In genomic region chr17:48612456-48612853, GRCh38 we compare ENCODE assay signal across 9 cellular contexts. TPM values are rescaled to one million over a fixed set of nuclear protein-coding genes. Genes with fewer than 3 reads are reported as not detected.
DNase-seq lines count a peak whose midpoint lies in the region; ATAC-seq and TF ChIP-seq lines count a peak whose summit lies in the region.
"Had no signal": no experiment of that assay in that cellular context is flagged by ENCODE, and none has a peak within 500 bp of the region (broad histone marks: within the 10 kb centered on the region; RNA-seq: fewer than 3 reads in every experiment).

No MANE protein-coding gene starts in this region.

- H3K27ac ChIP-seq in ascending aorta, result peak overlapping the region; percentile 77 to 92

- H3K4me3 Mint-ChIP-seq in nephron progenitor cell, result peak overlapping the region; percentile 99

- H3K4me1 Mint-ChIP-seq in nephron progenitor cell, result peaks cover 50% of the 10 kb centered on the region

- H3K36me3 ChIP-seq in ascending aorta, result no peaks in the 10 kb centered on the region

- H3K27me3 ChIP-seq in ascending aorta, result peaks cover 19% of the 10 kb centered on the region

- no peaks in the 10 kb centered on the region for H3K9me3 ChIP-seq in ascending aorta

- H3K4me3 ChIP-seq in Jurkat, Clone E6-1 (ENCODE audit: low read length), result peak overlapping the region; percentile 51
- peak overlapping the region; percentile 69 to 86 for H3K4me3 ChIP-seq in ascending aorta

- peaks cover 9% of the 10 kb centered on the region for H3K27me3 Mint-ChIP-seq in nephron progenitor cell (ENCODE audit: low read depth, poor library complexity)

- TF ChIP-seq CTCF in ascending aorta (IDR thresholded peaks at IDR 0.05), result no peak
- TF ChIP-seq CTCF in nephron progenitor cell (IDR thresholded peaks at IDR 0.05), result no peak

- intact Hi-C loops in ascending aorta (cut with DNase I), result loop anchor here (5.0 kb wide), 1 partner anchor 585 kb away; no protein-coding TSS in a partner anchor

- no peak for ATAC-seq in HG03159 (IDR thresholded peaks at IDR 0.05; ENCODE audit: unreplicated experiment)
- no peak for ATAC-seq in HG02798 (IDR thresholded peaks at IDR 0.05; ENCODE audit: poor library complexity, unreplicated experiment)

- H3K27ac Mint-ChIP-seq in nephron progenitor cell, result peak overlapping the region; percentile 100

- H3K4me1 ChIP-seq in ascending aorta, result peaks cover 8 to 20% of the 10 kb centered on the region in 2 donors

- peaks cover 30% of the 10 kb centered on the region for H3K36me3 Mint-ChIP-seq in nephron progenitor cell (ENCODE audit: low read depth)

- DNase-seq in COLO668 (lab: John Stamatoyannopoulos, UW; ENCODE audit: unreplicated experiment), result peak; percentile 29
- DNase-seq in Jurkat, Clone E6-1 (ENCODE audit: low read depth, low spot score), result no peak
- no peak for DNase-seq in ascending aorta (ENCODE audit: low spot score in 2 of 2)
- no peak for DNase-seq in nephron progenitor cell
- DNase-seq in middle frontal gyrus (ENCODE audit: extremely low spot score, low spot score), result no peak
- DNase-seq in KG1 (lab: John Stamatoyannopoulos, UW), result no peak
- DNase-seq: NCI-H1048 had no signal

- H3K9me3 Mint-ChIP-seq in nephron progenitor cell, result no peaks in the 10 kb centered on the region

RNA-seq across cellular contexts. Expression of gene HOXB7, which starts 1.6 kb away (rescaled TPM):
- 19.8 TPM for polyA plus RNA-seq in Jurkat, Clone E6-1 (2012; ENCODE audit: insufficient read depth, insufficient read length)
- 15.0 TPM for total RNA-seq in ascending aorta

RNA-seq across cellular contexts. Expression of gene HOXB8, which starts 2.6 kb away (rescaled TPM):
- polyA plus RNA-seq in Jurkat, Clone E6-1 (2012; ENCODE audit: insufficient read depth, insufficient read length), result not detected
- not detected for total RNA-seq in ascending aorta

RNA-seq across cellular contexts. Expression of gene HOXB6, which starts 7.7 kb away (rescaled TPM):
- polyA plus RNA-seq in Jurkat, Clone E6-1 (2012; ENCODE audit: insufficient read depth, insufficient read length), result not detected
- total RNA-seq in ascending aorta, result 5.1 TPM

RNA-seq across cellular contexts. Expression of gene HOXB9, which starts 13.7 kb away (rescaled TPM):
- polyA plus RNA-seq in Jurkat, Clone E6-1 (2012; ENCODE audit: insufficient read depth, insufficient read length), result not detected
- not detected for total RNA-seq in ascending aorta

RNA-seq across cellular contexts. Expression of gene HOXB5, which starts 18.9 kb away (rescaled TPM):
- not detected for polyA plus RNA-seq in Jurkat, Clone E6-1 (2012; ENCODE audit: insufficient read depth, insufficient read length)
- total RNA-seq in ascending aorta, result 0.53 TPM
